8 cellular contexts compared by ENCODE assay signal in genomic region chr9:7570107-7570720, GRCh38.
DNase-seq lines count a peak whose midpoint lies in the region; FAIRE-seq and TF ChIP-seq lines count a peak whose summit lies in the region.

No MANE protein-coding gene starts in this region.

- no peaks in the 10 kb centered on the region for H3K9me2 ChIP-seq in GM23248 (ENCODE audit: insufficient read depth)

- no peaks in the 10 kb centered on the region for H3F3A ChIP-seq in GM23248 (ENCODE audit: insufficient read depth)

- no peak overlapping the region for H2AFZ ChIP-seq in GM23248

- H3K79me2 ChIP-seq in GM23248 (ENCODE audit: insufficient read depth), result no peaks in the 10 kb centered on the region

- 60 to 79% methylated on average over 1 of the region's 1 CpG for WGBS in GM23248 (ENCODE audit: low coverage in 1 of 2, low lambda C conversion rate in 2 of 2, missing lambda C conversion rate in 2 of 2), 2 experiments

- H3K9ac ChIP-seq in GM23248, result no peak overlapping the region

- H3K4me1 ChIP-seq in GM23248 (ENCODE audit: insufficient read depth), result no peaks in the 10 kb centered on the region

- no peaks in the 10 kb centered on the region for H3K36me3 ChIP-seq in GM23248 (ENCODE audit: low read depth)

- H3K4me2 ChIP-seq in GM23248 (ENCODE audit: unreplicated experiment), result no peak overlapping the region

- in situ Hi-C loops in GM23248 (cut with MboI), result no loop called here

- no peaks in the 10 kb centered on the region for H4K20me1 ChIP-seq in GM23248 (ENCODE audit: insufficient read depth)

- no peak overlapping the region for H3K4me3 ChIP-seq in GM12865 (ENCODE audit: low read depth, low read length)
- no peak overlapping the region for H3K4me3 ChIP-seq in GM23248
- H3K4me3 ChIP-seq in LNCaP clone FGC (ENCODE audit: low read depth, low read length), result no peak overlapping the region

- H3K27me3 ChIP-seq in GM23248 (replicated peaks; ENCODE audit: insufficient read depth), result no peaks in the 10 kb centered on the region

- no peaks in the 10 kb centered on the region for H3K9me3 ChIP-seq in GM23248 (ENCODE audit: low read depth)

- peak; percentile 83 for FAIRE-seq in islet of Langerhans (lab: Jason Lieb, UNC)

- H3K27ac ChIP-seq in GM23248, result no peak overlapping the region

- DNase-seq in GM12865 (ENCODE audit: low read depth) (peak; percentile 68), GM23248 (peak; percentile 55), LNCaP clone FGC (ENCODE audit: low read depth) (peak; percentile 27), T follicular helper cell (ENCODE audit: low read depth) (peak; percentile 38), amniotic epithelial cell (ENCODE audit: low read depth) (peak; percentile 21), HCEC 1CT (no peak)
- DNase-seq in stimulated activated CD4-positive, alpha-beta T cell treated with anti-CD3 and anti-CD28 coated beads, Interleukin-2, amount 100 ng/mL, for 24 hours, result peak; percentile 67 to 74

- TF ChIP-seq CTCF in GM12865 (IDR thresholded peaks at IDR 0.05; ENCODE audit: insufficient read depth, low read depth, low read length, missing control alignments) (peak; percentile 87), LNCaP clone FGC (IDR thresholded peaks at IDR 0.05; ENCODE audit: control insufficient read depth, extremely low read depth, insufficient read depth) (peak; percentile 88)
